10 cellular contexts compared by ENCODE assay signal in the genomic region with DNA sequence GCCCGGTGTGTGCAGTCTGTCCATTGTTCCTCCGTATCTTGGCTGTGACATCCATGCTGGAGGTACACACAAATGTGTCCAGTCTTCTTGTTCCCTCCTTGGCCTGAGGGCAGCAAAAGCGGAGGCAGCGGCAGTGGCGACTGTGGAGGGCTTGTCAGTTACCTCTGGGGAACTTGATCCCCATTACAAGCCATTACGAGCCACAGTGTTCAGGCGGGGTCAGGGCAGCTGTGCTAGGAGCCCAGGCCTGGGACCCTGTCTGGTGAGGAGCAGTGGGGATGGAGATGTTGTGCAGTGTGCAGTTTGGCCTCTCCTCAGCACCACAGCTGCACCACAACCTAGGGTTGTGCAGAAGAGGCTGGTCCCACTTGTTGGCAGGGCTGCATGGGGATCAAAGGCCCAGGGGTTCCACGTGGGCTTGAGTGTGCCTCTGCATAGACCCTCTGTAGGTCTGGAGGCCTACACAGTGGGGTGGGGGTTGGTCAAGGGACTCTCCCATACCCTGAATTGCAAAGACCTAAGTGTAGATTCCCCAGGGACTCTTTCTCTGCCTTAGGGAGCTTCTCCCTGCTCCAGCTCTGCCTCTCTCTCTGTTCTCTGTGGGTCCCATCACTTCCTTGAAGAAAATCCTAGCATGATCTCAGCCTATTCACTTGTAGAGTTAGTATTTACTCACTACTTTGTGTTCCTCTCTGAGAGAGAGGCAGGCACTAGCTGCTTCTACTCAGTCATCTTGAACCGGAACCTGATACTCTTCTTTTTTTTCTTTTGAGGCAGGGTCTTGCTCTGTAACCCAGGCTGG. TPM values are rescaled to one million over a fixed set of nuclear protein-coding genes. Genes with fewer than 3 reads are reported as not detected.
DNase-seq lines count a peak whose midpoint lies in the region; ATAC-seq and TF ChIP-seq lines count a peak whose summit lies in the region.
"Had no signal": no experiment of that assay in that cellular context is flagged by ENCODE, and none has a peak within 500 bp of the region (broad histone marks: within the 10 kb centered on the region; RNA-seq: fewer than 3 reads in every experiment).

No MANE protein-coding gene starts in this region.

- peak overlapping the region; percentile 54 for H3K9ac ChIP-seq in HUES6 (ENCODE audit: low read length)

- TF ChIP-seq CTCF in epithelial cell of esophagus (IDR thresholded peaks at IDR 0.05; ENCODE audit: insufficient read depth, low read depth, low read length, missing control alignments) (no peak), osteocyte (IDR thresholded peaks at IDR 0.05) (no peak)

- peak overlapping the region in 1 of 2 donors; percentile 60 for H3K4me3 ChIP-seq in CD4-positive, alpha-beta memory T cell (ENCODE audit: low read length in 2 of 2)
- H3K4me3 ChIP-seq in HUES6 (ENCODE audit: low read depth, low read length) (peak overlapping the region; percentile 71), epithelial cell of esophagus (ENCODE audit: low read length) (no peak overlapping the region)

- H3K27ac Mint-ChIP-seq in CD4-positive, alpha-beta memory T cell: peak overlapping the region; percentile 89 to 100 (median 98)
- H3K27ac Mint-ChIP-seq in osteocyte (ENCODE audit: unreplicated experiment): peak overlapping the region; percentile 78

- H3K27me3 Mint-ChIP-seq in CD4-positive, alpha-beta memory T cell: no peaks in the 10 kb centered on the region
- peaks cover 27% of the 10 kb centered on the region for H3K27me3 Mint-ChIP-seq in osteocyte (ENCODE audit: unreplicated experiment)

- H3K36me3 ChIP-seq in CD4-positive, alpha-beta memory T cell (ENCODE audit: insufficient read depth, low read length): no peaks in the 10 kb centered on the region
- H3K36me3 ChIP-seq in HUES6 (ENCODE audit: control insufficient read depth, insufficient read depth, low read length): no peaks in the 10 kb centered on the region

- H3K27me3 ChIP-seq in CD4-positive, alpha-beta memory T cell (ENCODE audit: insufficient read depth, low read length): no peaks in the 10 kb centered on the region
- peaks cover 11% of the 10 kb centered on the region; the same call in 1 of the 2 replicates for H3K27me3 ChIP-seq in HUES6 (ENCODE audit: control insufficient read depth, insufficient read depth, low read length)

- no peaks in the 10 kb centered on the region for H3K9me3 ChIP-seq in CD4-positive, alpha-beta memory T cell (ENCODE audit: control insufficient read depth in 1 of 2, low read length in 2 of 2)
- no peaks in the 10 kb centered on the region for H3K9me3 ChIP-seq in HUES6 (ENCODE audit: control insufficient read depth, insufficient read depth, low read depth, low read length)

- H3K36me3 Mint-ChIP-seq in CD4-positive, alpha-beta memory T cell: peaks cover 3 to 5% of the 10 kb centered on the region in 2 donors
- no peaks in the 10 kb centered on the region for H3K36me3 Mint-ChIP-seq in osteocyte (ENCODE audit: unreplicated experiment)

- no peak for DNase-seq in CD4-positive, alpha-beta memory T cell
- peak; percentile 27 for DNase-seq in epithelial cell of esophagus (ENCODE audit: low read depth)
- no peak for DNase-seq in osteocyte (ENCODE audit: extremely low spot score, unreplicated experiment)
- no peak for DNase-seq in GM19238 (ENCODE audit: insufficient read length, low spot score)
- DNase-seq in cerebellar nuclear complex (lab: John Stamatoyannopoulos, UW): no peak
- DNase-seq: NCI-H1694 treated with DMSO at 0.1 percent for 48 hours, SHP77 treated with DMSO at 0.1 percent for 48 hours had no signal

- CTCF ChIA-PET in CD4-positive, alpha-beta memory T cell (lab: Charles Lee; ENCODE audit: partially characterized antibody): interaction anchor here (0.5 to 6.5 kb wide), 10 partner anchors 17 to 274 kb away, joined by 3 to 270 read pairs (median 13); partner anchors contain the start of genes SLFN11 and SLFN12L

- POLR2A ChIA-PET in CD4-positive, alpha-beta memory T cell (lab: Charles Lee; ENCODE audit: partially characterized antibody): interaction anchor here (1.2 to 11.3 kb wide), 16 partner anchors 32 to 264 kb away, joined by 3 to 316 read pairs (median 14); partner anchors contain the start of genes PEX12, SLFN12L, SLFN13 and SLFN5

- ATAC-seq in HG03280 (IDR thresholded peaks at IDR 0.05; ENCODE audit: unreplicated experiment) (no peak), HG02885 (IDR thresholded peaks at IDR 0.05; ENCODE audit: poor library complexity, unreplicated experiment) (no peak)

- H3K4me3 Mint-ChIP-seq in CD4-positive, alpha-beta memory T cell: peak overlapping the region; percentile 89 to 98 (median 94)
- no peak overlapping the region for H3K4me3 Mint-ChIP-seq in osteocyte (ENCODE audit: unreplicated experiment)

- peaks cover 45 to 67% (median 54%) of the 10 kb centered on the region in 4 donors for H3K4me1 Mint-ChIP-seq in CD4-positive, alpha-beta memory T cell
- H3K4me1 Mint-ChIP-seq in osteocyte (ENCODE audit: unreplicated experiment): peaks cover 25% of the 10 kb centered on the region

- intact Hi-C loops in CD4-positive, alpha-beta memory T cell (cut with micrococcal nuclease): no loop called here

- peaks cover 0 to 3% (median 0%) of the 10 kb centered on the region in 8 donors for H3K9me3 Mint-ChIP-seq in CD4-positive, alpha-beta memory T cell
- H3K9me3 Mint-ChIP-seq in osteocyte (ENCODE audit: unreplicated experiment): no peaks in the 10 kb centered on the region

- no peak overlapping the region for H3K27ac ChIP-seq in CD4-positive, alpha-beta memory T cell (ENCODE audit: low read depth, low read length)
- H3K27ac ChIP-seq in HUES6 (ENCODE audit: low read depth, low read length): no peak overlapping the region

- H3K4me1 ChIP-seq in CD4-positive, alpha-beta memory T cell (ENCODE audit: insufficient read depth, low read length): peaks cover 31% of the 10 kb centered on the region
- peaks cover 26% of the 10 kb centered on the region for H3K4me1 ChIP-seq in HUES6 (ENCODE audit: control insufficient read depth, insufficient read depth, low read length)

RNA-seq across cellular contexts. Expression of gene SLFN11, which starts 58.8 kb away (rescaled TPM):
- 10 to 100 TPM; 72.4 to 74.2 TPM for total RNA-seq in CD4-positive, alpha-beta memory T cell
- 10 to 100 TPM in 1 of 2 donors, 1 to 10 TPM in 1; 6.6 to 13.6 TPM for polyA plus RNA-seq in CD4-positive, alpha-beta memory T cell
- total RNA-seq in osteocyte: 23.8 and 27.5 TPM in 2 replicates
